Comparison of ENCODE assay signal across 23 cellular contexts in the genomic region with DNA sequence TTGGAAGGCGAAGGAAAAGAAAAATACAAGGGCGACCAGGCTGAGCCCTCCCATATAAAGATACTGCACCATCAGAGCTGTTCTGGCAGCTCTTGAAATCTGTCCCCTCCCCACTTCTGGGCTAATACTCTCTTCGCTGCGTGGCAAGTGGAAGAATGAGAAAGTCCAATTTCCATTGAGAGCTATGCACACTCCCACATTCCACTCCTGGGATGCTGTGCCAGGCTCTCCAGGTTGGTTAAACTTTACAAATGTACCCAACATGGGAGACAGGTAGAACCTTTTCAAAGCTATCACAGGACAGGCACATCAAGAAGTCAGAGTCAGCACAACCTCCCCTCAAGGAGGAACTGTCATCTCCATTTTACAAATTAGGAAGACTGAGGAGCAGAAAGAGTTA.
"Had no signal": no experiment of that assay in that cellular context is flagged by ENCODE, and none has a peak within 500 bp of the region (broad histone marks: within the 10 kb centered on the region; RNA-seq: fewer than 3 reads in every experiment).

No MANE protein-coding gene starts in this region.

- H3K27me3 Mint-ChIP-seq: activated CD4-positive, alpha-beta T cell treated with anti-CD3 and anti-CD28 coated beads, Interleukin-2, amount 10 ng/mL, durations not matched to agents 24 days and 14 days; activated naive CD8-positive, alpha-beta T cell treated with anti-CD3 and anti-CD28 coated beads, Interleukin-2, amount 10 ng/mL, durations not matched to agents 7 days and 5 days; T-cell; type B pancreatic cell had no signal

- H3K4me3 Mint-ChIP-seq: activated CD4-positive, alpha-beta T cell treated with anti-CD3 and anti-CD28 coated beads, Interleukin-2, amount 10 ng/mL, durations not matched to agents 24 days and 14 days; activated CD8-positive, alpha-beta T cell treated with anti-CD3 and anti-CD28 coated beads, Interleukin-2, amount 10 ng/mL, durations not matched to agents 7 days and 5 days; activated naive CD8-positive, alpha-beta T cell treated with anti-CD3 and anti-CD28 coated beads, Interleukin-2, amount 10 ng/mL, durations not matched to agents 7 days and 5 days; activated T-helper 1 cell treated with anti-CD3 and anti-CD28 coated beads, Interleukin-12 subunit alpha, Interleukin-12 subunit beta, Interleukin-2, Interleukin-4 antibody, amounts not matched to agents 30 ng/mL and 10 ng/mL and 1 ng/mL, durations not matched to agents 14 hours and 24 hours and 36 hours; nephron; T-cell; type B pancreatic cell had no signal

- H3K9me3 ChIP-seq: heart left ventricle, pancreas, psoas muscle, right atrium auricular region, stomach, testis had no signal

- H3K9me3 Mint-ChIP-seq: activated CD4-positive, alpha-beta T cell treated with anti-CD3 and anti-CD28 coated beads, Interleukin-2, amount 10 ng/mL, durations not matched to agents 24 days and 14 days; activated naive CD8-positive, alpha-beta T cell treated with anti-CD3 and anti-CD28 coated beads, Interleukin-2, amount 10 ng/mL, durations not matched to agents 7 days and 5 days; activated T-helper 1 cell treated with anti-CD3 and anti-CD28 coated beads, Interleukin-12 subunit alpha, Interleukin-12 subunit beta, Interleukin-2, Interleukin-4 antibody, amounts not matched to agents 30 ng/mL and 10 ng/mL and 1 ng/mL, durations not matched to agents 14 hours and 24 hours and 36 hours; nephron; T-cell; T-helper 2 cell treated with Interferon-gamma antibody and Interleukin-4, amounts not matched to agents 5 μg/mL and 100 μg/mL, for 36 hours; type B pancreatic cell had no signal

- H3K27ac Mint-ChIP-seq: activated CD8-positive, alpha-beta T cell treated with anti-CD3 and anti-CD28 coated beads, Interleukin-2, amount 10 ng/mL, durations not matched to agents 7 days and 5 days; activated naive CD8-positive, alpha-beta T cell treated with anti-CD3 and anti-CD28 coated beads, Interleukin-2, amount 10 ng/mL, durations not matched to agents 7 days and 5 days; activated T-helper 1 cell treated with anti-CD3 and anti-CD28 coated beads, Interleukin-12 subunit alpha, Interleukin-12 subunit beta, Interleukin-2, Interleukin-4 antibody, amounts not matched to agents 30 ng/mL and 10 ng/mL and 1 ng/mL, durations not matched to agents 14 hours and 24 hours and 36 hours; nephron; T-helper 2 cell treated with Interferon-gamma antibody and Interleukin-4, amounts not matched to agents 5 μg/mL and 100 μg/mL, for 36 hours; type B pancreatic cell had no signal

- H3K4me3 ChIP-seq: heart left ventricle, pancreas, psoas muscle, right atrium auricular region, stomach, testis had no signal

- DNase-seq: activated CD8-positive, alpha-beta T cell treated with anti-CD3 and anti-CD28 coated beads, Interleukin-2, amount 10 ng/mL, durations not matched to agents 7 days and 5 days; activated gamma-delta T cell treated with Interleukin-2 at 50 U/mL for 16 hours; activated naive CD8-positive, alpha-beta T cell treated with anti-CD3 and anti-CD28 coated beads, Interleukin-2, amount 10 ng/mL, durations not matched to agents 7 days and 5 days; amniotic stem cell; cerebellar nuclear complex; cortex of kidney; heart left ventricle; midbrain; pancreas; psoas muscle; stimulated activated CD4-positive, alpha-beta T cell treated with anti-CD3 and anti-CD28 coated beads, Interleukin-4, amount 100 ng/mL, for 4 hours; stomach; T-cell; testis had no signal

- ATAC-seq: activated CD4-positive, CD25-positive, alpha-beta regulatory T cell treated with anti-CD3 and anti-CD28 coated beads, Interleukin-2, amount 50 U/mL, for 24 hours; activated CD8-positive, alpha-beta T cell treated with anti-CD3 and anti-CD28 coated beads, Interleukin-2, amount 10 ng/mL, durations not matched to agents 7 days and 5 days; pancreas; T-cell had no signal

- H3K4me1 ChIP-seq: pancreas had no signal

- H3K27ac ChIP-seq: epithelial cell of prostate, heart left ventricle, pancreas, psoas muscle, right atrium auricular region, stomach, testis, VCaP had no signal

- H3K27me3 ChIP-seq: heart left ventricle, pancreas, right atrium auricular region, stomach, testis had no signal
